ENCODE assay signal across 24 cellular contexts in the genomic region with DNA sequence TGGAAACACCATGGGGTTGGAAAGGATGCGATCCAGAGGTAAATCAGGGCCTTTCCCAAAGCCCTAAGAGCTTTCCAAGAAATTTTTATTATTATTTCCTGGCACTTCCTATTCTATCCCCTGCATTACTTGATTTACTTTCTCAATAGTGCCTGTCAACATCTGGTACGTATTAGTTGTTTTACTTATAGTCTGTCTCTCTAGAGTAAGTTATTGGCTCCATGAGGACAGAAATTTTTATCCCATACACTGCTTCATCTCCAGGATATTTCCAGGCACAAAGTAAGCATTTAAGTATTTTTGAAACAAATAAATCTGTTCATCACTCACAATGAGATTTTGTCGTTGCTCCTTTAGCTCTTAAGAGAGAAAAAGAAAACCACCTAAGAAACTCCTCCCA. TPM values are rescaled to one million over a fixed set of nuclear protein-coding genes. Genes with fewer than 3 reads are reported as not detected.
DNase-seq lines count a peak whose midpoint lies in the region; ATAC-seq and TF ChIP-seq lines count a peak whose summit lies in the region.
"Had no signal": no experiment of that assay in that cellular context is flagged by ENCODE, and none has a peak within 500 bp of the region (broad histone marks: within the 10 kb centered on the region; RNA-seq: fewer than 3 reads in every experiment).

No MANE protein-coding gene starts in this region.

- H3K4me3 Mint-ChIP-seq in activated T-helper 17 cell treated with anti-CD3 and anti-CD28 coated beads, Interleukin-2, amount 50 U/mL, for 72 hours, result peak overlapping the region; percentile 1
- no peak overlapping the region for H3K4me3 Mint-ChIP-seq in nephron
- H3K4me3 Mint-ChIP-seq: activated CD4-positive, alpha-beta T cell treated with anti-CD3 and anti-CD28 coated beads, Interleukin-2, amount 10 ng/mL, durations not matched to agents 24 days and 14 days; activated CD8-positive, alpha-beta memory T cell treated with anti-CD3 and anti-CD28 coated beads, Interleukin-2, amount 10 ng/mL, durations not matched to agents 7 days and 5 days; activated naive CD8-positive, alpha-beta T cell; CD8-positive, alpha-beta T cell had no signal

- no peak overlapping the region for H4K5ac ChIP-seq in IMR-90 (ENCODE audit: low read depth, low read length)

- H2BK120ac ChIP-seq in IMR-90 (ENCODE audit: low read depth, low read length), result no peak overlapping the region

- no peak for TF ChIP-seq RAD21 in IMR-90 (IDR thresholded peaks at IDR 0.05; ENCODE audit: low read length)

- in situ Hi-C loops in IMR-90 (cut with MboI; ENCODE audit: low sequenced_read_pairs), result no loop called here

- H3K27ac Mint-ChIP-seq in activated T-helper 17 cell treated with anti-CD3 and anti-CD28 coated beads, Interleukin-2, amount 50 U/mL, for 72 hours, result peak overlapping the region; percentile 74
- H3K27ac Mint-ChIP-seq in nephron, result peak overlapping the region; percentile 31 to 82 (median 52)
- H3K27ac Mint-ChIP-seq: activated CD4-positive, alpha-beta T cell treated with anti-CD3 and anti-CD28 coated beads, Interleukin-2, amount 10 ng/mL, durations not matched to agents 24 days and 14 days; activated CD8-positive, alpha-beta memory T cell treated with anti-CD3 and anti-CD28 coated beads, Interleukin-2, amount 10 ng/mL, durations not matched to agents 7 days and 5 days; activated naive CD8-positive, alpha-beta T cell had no signal

- no peak overlapping the region for H3K27ac ChIP-seq in IMR-90 (ENCODE audit: insufficient read depth, low read length)
- no peak overlapping the region for H3K27ac ChIP-seq in suprapubic skin
- H3K27ac ChIP-seq: lower lobe of right lung, prostate gland, VCaP had no signal

- H2AK5ac ChIP-seq in IMR-90 (ENCODE audit: low read depth, low read length), result no peak overlapping the region

- H3K9me1 ChIP-seq in IMR-90 (ENCODE audit: insufficient read depth, low read length), result peaks cover 3% of the 10 kb centered on the region

- no peak overlapping the region for H2AK9ac ChIP-seq in IMR-90 (replicated peaks; ENCODE audit: low read depth, low read length, poor library complexity)

- no peak overlapping the region for H2BK20ac ChIP-seq in IMR-90 (ENCODE audit: low read depth, low read length)

- peaks cover 7% of the 10 kb centered on the region for H3K4me1 ChIP-seq in IMR-90 (ENCODE audit: control insufficient read depth, insufficient read depth, low read length)
- peaks cover 25% of the 10 kb centered on the region for H3K4me1 ChIP-seq in suprapubic skin
- H3K4me1 ChIP-seq: prostate gland had no signal

- no peak overlapping the region for H4K8ac ChIP-seq in IMR-90 (ENCODE audit: low read depth in 2 of 2, low read length in 2 of 2)

- POLR2A ChIA-PET in IMR-90 (lab: Charles Lee; ENCODE audit: unreplicated experiment), result no interaction called here

- H3K36me3 ChIP-seq in IMR-90 (ENCODE audit: control insufficient read depth, insufficient read depth, low read length), result peaks cover 4% of the 10 kb centered on the region
- H3K36me3 ChIP-seq in H7 (replicated peaks; ENCODE audit: control insufficient read depth, insufficient read depth, low read length), result no peaks in the 10 kb centered on the region
- H3K36me3 ChIP-seq in suprapubic skin, result no peaks in the 10 kb centered on the region
- H3K36me3 ChIP-seq: prostate gland had no signal

- H3K9me3 Mint-ChIP-seq in activated T-helper 17 cell treated with anti-CD3 and anti-CD28 coated beads, Interleukin-2, amount 50 U/mL, for 72 hours, result peaks cover 6% of the 10 kb centered on the region
- H3K9me3 Mint-ChIP-seq in nephron, result peaks cover 27% of the 10 kb centered on the region

- peaks cover 17% of the 10 kb centered on the region for H3K4me1 Mint-ChIP-seq in activated T-helper 17 cell treated with anti-CD3 and anti-CD28 coated beads, Interleukin-2, amount 50 U/mL, for 72 hours
- H3K4me1 Mint-ChIP-seq in nephron, result peaks cover 14% of the 10 kb centered on the region

- H3K9ac ChIP-seq in IMR-90 (ENCODE audit: low read depth, low read length), result no peak overlapping the region

- H2BK15ac ChIP-seq in IMR-90 (ENCODE audit: low read depth, low read length), result no peak overlapping the region

- 0 out of 2 replicates have a peak overlapping the region, but pooled peaks have one; percentile 29 for H3K23ac ChIP-seq in IMR-90 (ENCODE audit: low read depth, low read length)

- no peak overlapping the region for H3K4me3 ChIP-seq in IMR-90 (ENCODE audit: insufficient read depth, low read depth, low read length)
- no peak overlapping the region for H3K4me3 ChIP-seq in fibroblast of mammary gland (ENCODE audit: control insufficient read depth, low read depth, low read length)
- H3K4me3 ChIP-seq in H7 (ENCODE audit: insufficient read depth, low read depth, low read length), result no peak overlapping the region
- H3K4me3 ChIP-seq in suprapubic skin, result no peak overlapping the region
- H3K4me3 ChIP-seq: lower lobe of right lung, prostate gland had no signal

- DNase-seq in IMR-90 (no peak), fibroblast of mammary gland (ENCODE audit: low read depth) (peak; percentile 58), 8988T (no peak), H7 (no peak), suprapubic skin (ENCODE audit: low spot score in 2 of 2) (no peak)
- DNase-seq: activated CD4-positive, alpha-beta T cell treated with anti-CD3 and anti-CD28 coated beads, Interleukin-2, amount 10 ng/mL, durations not matched to agents 24 days and 14 days; activated CD8-positive, alpha-beta memory T cell treated with anti-CD3 and anti-CD28 coated beads, Interleukin-2, amount 10 ng/mL, durations not matched to agents 7 days and 5 days; CD8-positive, alpha-beta T cell; cerebellar nuclear complex; DMS53; effector CD4-positive, alpha-beta T cell; glutamatergic neuron; KG1; kidney glomerular epithelial cell; lower lobe of right lung; NCI-H146; NCI-H526; trophoblast cell had no signal

- H4K91ac ChIP-seq in IMR-90 (ENCODE audit: insufficient read depth, low read depth, low read length), result no peak overlapping the region

- dilution Hi-C loops in IMR-90 (cut with HindIII; ENCODE audit: low sequenced_read_pairs, unreplicated experiment), result no loop called here

- no peak for TF ChIP-seq EP300 in suprapubic skin (IDR thresholded peaks at IDR 0.05)

- H3K79me1 ChIP-seq in IMR-90 (ENCODE audit: low read depth in 1 of 2, low read length in 2 of 2), result peaks cover 23 to 43% of the 10 kb centered on the region in 2 experiments

- no peak for TF ChIP-seq POLR2A in IMR-90 (IDR thresholded peaks at IDR 0.05; ENCODE audit: low read depth, low read length)
- no peak for TF ChIP-seq POLR2A in suprapubic skin (IDR thresholded peaks at IDR 0.05)

- no CpG with 5 or more reads among the region's 3 CpGs for WGBS in IMR-90 (ENCODE audit: extremely low coverage in 2 of 2, insufficient read length in 1 of 2), 2 experiments
- 45% methylated on average over 3 of the region's 3 CpGs for WGBS in suprapubic skin

- H3K27me3 Mint-ChIP-seq in activated T-helper 17 cell treated with anti-CD3 and anti-CD28 coated beads, Interleukin-2, amount 50 U/mL, for 72 hours, result no peaks in the 10 kb centered on the region
- H3K27me3 Mint-ChIP-seq in nephron (ENCODE audit: low read depth), result no peaks in the 10 kb centered on the region
- H3K27me3 Mint-ChIP-seq: activated CD4-positive, alpha-beta T cell treated with anti-CD3 and anti-CD28 coated beads, Interleukin-2, amount 10 ng/mL, durations not matched to agents 24 days and 14 days; activated CD8-positive, alpha-beta memory T cell treated with anti-CD3 and anti-CD28 coated beads, Interleukin-2, amount 10 ng/mL, durations not matched to agents 7 days and 5 days; activated naive CD8-positive, alpha-beta T cell had no signal

- no peak overlapping the region for H3K4ac ChIP-seq in IMR-90 (ENCODE audit: low read depth, low read length)

- H3K27me3 ChIP-seq in IMR-90 (ENCODE audit: control insufficient read depth, insufficient read depth, low read length), result no peaks in the 10 kb centered on the region
- no peaks in the 10 kb centered on the region for H3K27me3 ChIP-seq in H7 (ENCODE audit: control insufficient read depth, insufficient read depth, low read length)
- no peaks in the 10 kb centered on the region for H3K27me3 ChIP-seq in suprapubic skin

- H2AFZ ChIP-seq in IMR-90 (replicated peaks; ENCODE audit: low read length, poor library complexity), result no peak overlapping the region

- no peak overlapping the region for H3K56ac ChIP-seq in IMR-90 (ENCODE audit: extremely low read depth, insufficient read depth, low read length)

- intact Hi-C loops in IMR-90 (cut with micrococcal nuclease), result no loop called here

- H3K9me3 ChIP-seq in IMR-90 (ENCODE audit: control insufficient read depth, insufficient read depth, low read length) (peaks cover 4% of the 10 kb centered on the region), suprapubic skin (peaks cover 6% of the 10 kb centered on the region)
- H3K9me3 ChIP-seq: prostate gland had no signal

- H3K36me3 Mint-ChIP-seq in activated T-helper 17 cell treated with anti-CD3 and anti-CD28 coated beads, Interleukin-2, amount 50 U/mL, for 72 hours (ENCODE audit: low read depth), result peaks cover 38% of the 10 kb centered on the region
- peaks cover 80% of the 10 kb centered on the region for H3K36me3 Mint-ChIP-seq in nephron (ENCODE audit: low read depth)

- H3K4me2 ChIP-seq in IMR-90 (ENCODE audit: low read depth, low read length), result peak overlapping the region; percentile 29; the same call in 1 of the 2 replicates

- TF ChIP-seq CTCF in IMR-90 (conservative IDR thresholded peaks at IDR 0.05; ENCODE audit: low read depth, low read length), result no peak
- no peak for TF ChIP-seq CTCF in fibroblast of mammary gland (conservative IDR thresholded peaks at IDR 0.05; ENCODE audit: control insufficient read depth, insufficient read depth, low read depth, low read length)
- TF ChIP-seq CTCF in nephron (IDR thresholded peaks at IDR 0.05; ENCODE audit: unreplicated experiment in 3 of 3), result no peak
- no peak for TF ChIP-seq CTCF in suprapubic skin (IDR thresholded peaks at IDR 0.05)

- H2BK5ac ChIP-seq in IMR-90 (ENCODE audit: low read depth, low read length, poor library complexity, severe bottlenecking), result peak overlapping the region; percentile 17

- H3K18ac ChIP-seq in IMR-90 (ENCODE audit: low read depth, low read length), result no peak overlapping the region

- ATAC-seq in IMR-90 (ENCODE audit: low read depth) (no peak), esophagus mucosa (no peak)
- no peak for ATAC-seq in activated T-helper 17 cell treated with anti-CD3 and anti-CD28 coated beads, Interleukin-2, amount 50 U/mL, for 72 hours (replicated peaks)
- ATAC-seq: activated CD8-positive, alpha-beta memory T cell treated with anti-CD3 and anti-CD28 coated beads, Interleukin-2, amount 10 ng/mL, durations not matched to agents 7 days and 5 days; CD8-positive, alpha-beta T cell; lower lobe of right lung had no signal

- H4K20me1 ChIP-seq in IMR-90 (ENCODE audit: insufficient read depth, low read length), result peaks cover 55% of the 10 kb centered on the region

- H3K14ac ChIP-seq in IMR-90 (replicated peaks; ENCODE audit: low read depth, low read length), result no peak overlapping the region

- CTCF ChIA-PET in IMR-90 (lab: Yijun Ruan, JAX), result interaction anchor here (1.2 kb wide), 1 partner anchor 88 kb away, joined by 3 read pairs; no protein-coding TSS in a partner anchor

- BruUV-seq in IMR-90 (replicated peaks; lab: Mats Ljungman, UMichigan), result no TSS peak

RNA-seq across cellular contexts. Expression of a gene that starts 18.1 kb away (rescaled TPM):
- 123 and 131 TPM in 2 replicates for total RNA-seq in IMR-90 (2012; rRNA removed)
- polyA plus RNA-seq in IMR-90 (2012; rRNA removed), result 70.9 and 80.6 TPM in 2 replicates
- polyA plus RNA-seq in IMR-90 (2012; cell fraction: cytosol; rRNA removed), result 40.7 and 121 TPM in 2 replicates
- polyA plus RNA-seq in IMR-90 (2012; cell fraction: nucleus; rRNA removed; ENCODE audit: low replicate concordance), result 131 and 135 TPM in 2 replicates
- total RNA-seq in activated T-helper 17 cell treated with anti-CD3 and anti-CD28 coated beads, Interleukin-2, amount 50 U/mL, for 72 hours, result 10 to 100 TPM; 28.9 to 47.6 TPM
- 164 TPM for total RNA-seq in esophagus mucosa
- 76.7 and 85.8 TPM in 2 replicates for total RNA-seq in H7 (2014; rRNA removed; shearing (Covaris generic))
- 100 to 1,000 TPM in 3 of 4 donors, 10 to 100 TPM in 1; 82.3 to 153 (median 113) TPM for total RNA-seq in suprapubic skin
